1 cellular context compared by ENCODE assay signal in genomic region chr2:147843864-147844690, GRCh38.
TF ChIP-seq lines count a peak whose summit lies in the region.

No MANE protein-coding gene starts in this region.

TF ChIP-seq in HepG2, 621 proteins besides CTCF, POLR2A, EP300 and RAD21 (continued from another document and continues in another):
- TF ChIP-seq CAMTA2 (CRISPR knock-in tag; IDR thresholded peaks at IDR 0.05; ENCODE audit: borderline replicate concordance) (peak; percentile 93; the same call in 1 of the 2 replicates), ZNF335 (CRISPR knock-in tag; IDR thresholded peaks at IDR 0.05) (peak; percentile 67; the same call in 1 of the 2 replicates), POGZ (CRISPR knock-in tag; IDR thresholded peaks at IDR 0.05) (peak; percentile 71), ZFP1 (CRISPR knock-in tag; IDR thresholded peaks at IDR 0.05) (no peak), ZFYVE20 (CRISPR knock-in tag; IDR thresholded peaks at IDR 0.05; ENCODE audit: borderline replicate concordance, low read depth) (peak; percentile 44; the same call in 1 of the 2 replicates), NFE2L1 (CRISPR knock-in tag; IDR thresholded peaks at IDR 0.05; ENCODE audit: borderline replicate concordance) (0 out of 2 replicates have a peak, but pooled peaks have one; percentile 91), PRDM15 (CRISPR knock-in tag; IDR thresholded peaks at IDR 0.05) (peak; percentile 97), ZNF567 (CRISPR knock-in tag; IDR thresholded peaks at IDR 0.05; ENCODE audit: borderline replicate concordance) (peak; percentile 87; the same call in 1 of the 2 replicates), ZNF253 (CRISPR knock-in tag; IDR thresholded peaks at IDR 0.05; ENCODE audit: borderline replicate concordance) (0 out of 2 replicates have a peak, but pooled peaks have one; percentile 42), SRSF1 (optimal IDR thresholded peaks at IDR 0.05; ENCODE audit: low read depth, low read length) (no peak), ZNF703 (CRISPR knock-in tag; IDR thresholded peaks at IDR 0.05; ENCODE audit: borderline replicate concordance) (peak; percentile 59; the same call in 1 of the 2 replicates), BORCS8-MEF2B (CRISPR knock-in tag; IDR thresholded peaks at IDR 0.05) (peak; percentile 93), ZNF816 (CRISPR knock-in tag; IDR thresholded peaks at IDR 0.05; ENCODE audit: borderline replicate concordance) (0 out of 2 replicates have a peak, but pooled peaks have one; percentile 11), BATF2 (CRISPR knock-in tag; IDR thresholded peaks at IDR 0.05) (peak; percentile 44; the same call in 1 of the 2 replicates), GATAD1 (CRISPR knock-in tag; IDR thresholded peaks at IDR 0.05) (peak; percentile 71), ZFY (CRISPR knock-in tag; IDR thresholded peaks at IDR 0.05) (peak; percentile 99), ZNF317 (CRISPR knock-in tag; IDR thresholded peaks at IDR 0.05) (peak; percentile 69; the same call in 1 of the 2 replicates), ZFP90 (CRISPR knock-in tag; IDR thresholded peaks at IDR 0.05; ENCODE audit: borderline replicate concordance) (peak; percentile 73; the same call in 1 of the 2 replicates), TP53 (CRISPR knock-in tag; conservative IDR thresholded peaks at IDR 0.05) (peak; percentile 79), MTF2 (CRISPR knock-in tag; IDR thresholded peaks at IDR 0.05; ENCODE audit: borderline replicate concordance) (no peak; the same call in 1 of the 2 replicates), JDP2 (CRISPR knock-in tag; IDR thresholded peaks at IDR 0.05; ENCODE audit: borderline replicate concordance) (peak; percentile 88; the same call in 1 of the 2 replicates), ZNF513 (CRISPR knock-in tag; conservative IDR thresholded peaks at IDR 0.05) (no peak), TOPORS (CRISPR knock-in tag; IDR thresholded peaks at IDR 0.05) (peak; percentile 81), DRAP1 (CRISPR knock-in tag; IDR thresholded peaks at IDR 0.05) (peak; percentile 61), ZNF878 (CRISPR knock-in tag; IDR thresholded peaks at IDR 0.05) (no peak), EEA1 (CRISPR knock-in tag; IDR thresholded peaks at IDR 0.05; ENCODE audit: borderline replicate concordance) (0 out of 2 replicates have a peak, but pooled peaks have one; percentile 59), ZNF776 (CRISPR knock-in tag; IDR thresholded peaks at IDR 0.05) (peak; percentile 88; the same call in 1 of the 2 replicates), ZBTB38 (CRISPR knock-in tag; IDR thresholded peaks at IDR 0.05) (peak; percentile 80; the same call in 1 of the 2 replicates), SATB2 (CRISPR knock-in tag; IDR thresholded peaks at IDR 0.05) (peak; percentile 56; the same call in 1 of the 2 replicates), KDM2A (CRISPR knock-in tag; IDR thresholded peaks at IDR 0.05; ENCODE audit: borderline replicate concordance, low read depth) (peak; percentile 94), ZBTB7B (CRISPR knock-in tag; IDR thresholded peaks at IDR 0.05) (peak; percentile 87), KDM3A (CRISPR knock-in tag; IDR thresholded peaks at IDR 0.05; ENCODE audit: low read depth) (peak; percentile 72; the same call in 1 of the 2 replicates), ZNF879 (CRISPR knock-in tag; IDR thresholded peaks at IDR 0.05) (peak; percentile 60; the same call in 1 of the 2 replicates), ZNF121 (CRISPR knock-in tag; IDR thresholded peaks at IDR 0.05) (no peak), ELF3 (CRISPR knock-in tag; IDR thresholded peaks at IDR 0.05) (0 out of 2 replicates have a peak, but pooled peaks have one; percentile 15), GABPB1 (CRISPR knock-in tag; IDR thresholded peaks at IDR 0.05) (peak; percentile 89), ZFAT (CRISPR knock-in tag; conservative IDR thresholded peaks at IDR 0.05) (peak; percentile 71; the same call in 1 of the 2 replicates), IRX3 (CRISPR knock-in tag; IDR thresholded peaks at IDR 0.05; ENCODE audit: borderline replicate concordance, low read depth) (peak; percentile 80), ZSCAN30 (CRISPR knock-in tag; IDR thresholded peaks at IDR 0.05) (no peak), RBM22 (optimal IDR thresholded peaks at IDR 0.05; ENCODE audit: low read length) (peak; percentile 17), ZNF768 (CRISPR knock-in tag; IDR thresholded peaks at IDR 0.05) (peak; percentile 80; the same call in 1 of the 2 replicates), CCAR2 (optimal IDR thresholded peaks at IDR 0.05; ENCODE audit: low read depth, low read length) (peak; percentile 24), FOXK1 (CRISPR knock-in tag; IDR thresholded peaks at IDR 0.05; ENCODE audit: borderline replicate concordance, low read depth) (0 out of 2 replicates have a peak, but pooled peaks have one; percentile 55), GLI4 (CRISPR knock-in tag; IDR thresholded peaks at IDR 0.05; ENCODE audit: borderline replicate concordance) (0 out of 2 replicates have a peak, but pooled peaks have one; percentile 76)
- TF ChIP-seq, protein P1, sequence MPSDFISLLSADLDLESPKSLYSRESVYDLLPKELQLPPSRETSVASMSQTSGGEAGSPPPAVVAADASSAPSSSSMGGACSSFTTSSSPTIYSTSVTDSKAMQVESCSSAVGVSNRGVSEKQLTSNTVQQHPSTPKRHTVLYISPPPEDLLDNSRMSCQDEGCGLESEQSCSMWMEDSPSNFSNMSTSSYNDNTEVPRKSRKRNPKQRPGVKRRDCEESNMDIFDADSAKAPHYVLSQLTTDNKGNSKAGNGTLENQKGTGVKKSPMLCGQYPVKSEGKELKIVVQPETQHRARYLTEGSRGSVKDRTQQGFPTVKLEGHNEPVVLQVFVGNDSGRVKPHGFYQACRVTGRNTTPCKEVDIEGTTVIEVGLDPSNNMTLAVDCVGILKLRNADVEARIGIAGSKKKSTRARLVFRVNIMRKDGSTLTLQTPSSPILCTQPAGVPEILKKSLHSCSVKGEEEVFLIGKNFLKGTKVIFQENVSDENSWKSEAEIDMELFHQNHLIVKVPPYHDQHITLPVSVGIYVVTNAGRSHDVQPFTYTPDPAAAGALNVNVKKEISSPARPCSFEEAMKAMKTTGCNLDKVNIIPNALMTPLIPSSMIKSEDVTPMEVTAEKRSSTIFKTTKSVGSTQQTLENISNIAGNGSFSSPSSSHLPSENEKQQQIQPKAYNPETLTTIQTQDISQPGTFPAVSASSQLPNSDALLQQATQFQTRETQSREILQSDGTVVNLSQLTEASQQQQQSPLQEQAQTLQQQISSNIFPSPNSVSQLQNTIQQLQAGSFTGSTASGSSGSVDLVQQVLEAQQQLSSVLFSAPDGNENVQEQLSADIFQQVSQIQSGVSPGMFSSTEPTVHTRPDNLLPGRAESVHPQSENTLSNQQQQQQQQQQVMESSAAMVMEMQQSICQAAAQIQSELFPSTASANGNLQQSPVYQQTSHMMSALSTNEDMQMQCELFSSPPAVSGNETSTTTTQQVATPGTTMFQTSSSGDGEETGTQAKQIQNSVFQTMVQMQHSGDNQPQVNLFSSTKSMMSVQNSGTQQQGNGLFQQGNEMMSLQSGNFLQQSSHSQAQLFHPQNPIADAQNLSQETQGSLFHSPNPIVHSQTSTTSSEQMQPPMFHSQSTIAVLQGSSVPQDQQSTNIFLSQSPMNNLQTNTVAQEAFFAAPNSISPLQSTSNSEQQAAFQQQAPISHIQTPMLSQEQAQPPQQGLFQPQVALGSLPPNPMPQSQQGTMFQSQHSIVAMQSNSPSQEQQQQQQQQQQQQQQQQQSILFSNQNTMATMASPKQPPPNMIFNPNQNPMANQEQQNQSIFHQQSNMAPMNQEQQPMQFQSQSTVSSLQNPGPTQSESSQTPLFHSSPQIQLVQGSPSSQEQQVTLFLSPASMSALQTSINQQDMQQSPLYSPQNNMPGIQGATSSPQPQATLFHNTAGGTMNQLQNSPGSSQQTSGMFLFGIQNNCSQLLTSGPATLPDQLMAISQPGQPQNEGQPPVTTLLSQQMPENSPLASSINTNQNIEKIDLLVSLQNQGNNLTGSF (CRISPR knock-in tag; IDR thresholded peaks at IDR 0.05): peak; percentile 26; the same call in 1 of the 2 replicates
- TF ChIP-seq, protein P2, sequence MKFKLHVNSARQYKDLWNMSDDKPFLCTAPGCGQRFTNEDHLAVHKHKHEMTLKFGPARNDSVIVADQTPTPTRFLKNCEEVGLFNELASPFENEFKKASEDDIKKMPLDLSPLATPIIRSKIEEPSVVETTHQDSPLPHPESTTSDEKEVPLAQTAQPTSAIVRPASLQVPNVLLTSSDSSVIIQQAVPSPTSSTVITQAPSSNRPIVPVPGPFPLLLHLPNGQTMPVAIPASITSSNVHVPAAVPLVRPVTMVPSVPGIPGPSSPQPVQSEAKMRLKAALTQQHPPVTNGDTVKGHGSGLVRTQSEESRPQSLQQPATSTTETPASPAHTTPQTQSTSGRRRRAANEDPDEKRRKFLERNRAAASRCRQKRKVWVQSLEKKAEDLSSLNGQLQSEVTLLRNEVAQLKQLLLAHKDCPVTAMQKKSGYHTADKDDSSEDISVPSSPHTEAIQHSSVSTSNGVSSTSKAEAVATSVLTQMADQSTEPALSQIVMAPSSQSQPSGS (CRISPR knock-in tag; IDR thresholded peaks at IDR 0.05): peak; percentile 58; the same call in 1 of the 2 replicates
